Comparison of ENCODE assay signal across 1 cellular context in the genomic region with DNA sequence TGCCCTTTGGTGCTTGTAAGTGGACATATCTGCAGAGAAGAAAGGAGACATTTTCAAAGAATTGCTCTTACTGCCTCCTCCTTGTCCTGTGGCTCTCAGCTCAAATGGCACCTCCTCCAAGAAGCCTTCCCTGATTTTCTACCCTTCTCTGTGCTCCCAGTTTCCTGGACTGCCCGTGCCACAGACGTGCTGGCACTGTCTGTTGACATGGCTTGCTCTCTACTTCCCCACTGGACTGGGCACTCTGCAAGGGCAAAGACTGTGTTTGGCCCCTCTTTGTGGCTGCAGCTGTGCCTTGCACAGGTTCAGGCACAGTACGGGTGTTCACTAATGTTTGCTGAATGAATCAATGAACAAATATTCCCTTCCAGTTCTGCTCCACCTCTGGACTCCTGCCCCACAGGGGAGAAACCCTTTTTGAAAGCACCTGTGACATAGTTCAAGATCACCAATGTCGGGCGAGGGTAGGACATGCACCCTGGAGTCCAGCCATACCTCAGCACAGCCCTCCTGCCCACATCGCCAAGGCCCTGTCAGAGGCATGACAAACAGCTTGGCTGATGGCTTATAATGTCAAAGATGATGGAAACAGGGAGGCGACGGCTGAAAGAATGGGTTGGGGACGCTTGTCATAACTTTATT.
TF ChIP-seq lines count a peak whose summit lies in the region.

No MANE protein-coding gene starts in this region.

TF ChIP-seq in HepG2, 621 proteins besides CTCF, POLR2A, EP300 and RAD21 (continued from another document and continues in another):
- TF ChIP-seq, protein P1, sequence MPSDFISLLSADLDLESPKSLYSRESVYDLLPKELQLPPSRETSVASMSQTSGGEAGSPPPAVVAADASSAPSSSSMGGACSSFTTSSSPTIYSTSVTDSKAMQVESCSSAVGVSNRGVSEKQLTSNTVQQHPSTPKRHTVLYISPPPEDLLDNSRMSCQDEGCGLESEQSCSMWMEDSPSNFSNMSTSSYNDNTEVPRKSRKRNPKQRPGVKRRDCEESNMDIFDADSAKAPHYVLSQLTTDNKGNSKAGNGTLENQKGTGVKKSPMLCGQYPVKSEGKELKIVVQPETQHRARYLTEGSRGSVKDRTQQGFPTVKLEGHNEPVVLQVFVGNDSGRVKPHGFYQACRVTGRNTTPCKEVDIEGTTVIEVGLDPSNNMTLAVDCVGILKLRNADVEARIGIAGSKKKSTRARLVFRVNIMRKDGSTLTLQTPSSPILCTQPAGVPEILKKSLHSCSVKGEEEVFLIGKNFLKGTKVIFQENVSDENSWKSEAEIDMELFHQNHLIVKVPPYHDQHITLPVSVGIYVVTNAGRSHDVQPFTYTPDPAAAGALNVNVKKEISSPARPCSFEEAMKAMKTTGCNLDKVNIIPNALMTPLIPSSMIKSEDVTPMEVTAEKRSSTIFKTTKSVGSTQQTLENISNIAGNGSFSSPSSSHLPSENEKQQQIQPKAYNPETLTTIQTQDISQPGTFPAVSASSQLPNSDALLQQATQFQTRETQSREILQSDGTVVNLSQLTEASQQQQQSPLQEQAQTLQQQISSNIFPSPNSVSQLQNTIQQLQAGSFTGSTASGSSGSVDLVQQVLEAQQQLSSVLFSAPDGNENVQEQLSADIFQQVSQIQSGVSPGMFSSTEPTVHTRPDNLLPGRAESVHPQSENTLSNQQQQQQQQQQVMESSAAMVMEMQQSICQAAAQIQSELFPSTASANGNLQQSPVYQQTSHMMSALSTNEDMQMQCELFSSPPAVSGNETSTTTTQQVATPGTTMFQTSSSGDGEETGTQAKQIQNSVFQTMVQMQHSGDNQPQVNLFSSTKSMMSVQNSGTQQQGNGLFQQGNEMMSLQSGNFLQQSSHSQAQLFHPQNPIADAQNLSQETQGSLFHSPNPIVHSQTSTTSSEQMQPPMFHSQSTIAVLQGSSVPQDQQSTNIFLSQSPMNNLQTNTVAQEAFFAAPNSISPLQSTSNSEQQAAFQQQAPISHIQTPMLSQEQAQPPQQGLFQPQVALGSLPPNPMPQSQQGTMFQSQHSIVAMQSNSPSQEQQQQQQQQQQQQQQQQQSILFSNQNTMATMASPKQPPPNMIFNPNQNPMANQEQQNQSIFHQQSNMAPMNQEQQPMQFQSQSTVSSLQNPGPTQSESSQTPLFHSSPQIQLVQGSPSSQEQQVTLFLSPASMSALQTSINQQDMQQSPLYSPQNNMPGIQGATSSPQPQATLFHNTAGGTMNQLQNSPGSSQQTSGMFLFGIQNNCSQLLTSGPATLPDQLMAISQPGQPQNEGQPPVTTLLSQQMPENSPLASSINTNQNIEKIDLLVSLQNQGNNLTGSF (CRISPR knock-in tag; IDR thresholded peaks at IDR 0.05): no peak
- TF ChIP-seq EHMT2 (IDR thresholded peaks at IDR 0.05; ENCODE audit: borderline replicate concordance, low read depth, low read length) (no peak), ZNF17 (CRISPR knock-in tag; IDR thresholded peaks at IDR 0.05) (no peak), ZNF562 (CRISPR knock-in tag; IDR thresholded peaks at IDR 0.05; ENCODE audit: borderline replicate concordance) (no peak), GTF2F1 (IDR thresholded peaks at IDR 0.05; ENCODE audit: low read length) (no peak), ZSCAN9 (CRISPR knock-in tag; IDR thresholded peaks at IDR 0.05; ENCODE audit: borderline replicate concordance) (no peak), ZNF333 (CRISPR knock-in tag; IDR thresholded peaks at IDR 0.05; ENCODE audit: borderline replicate concordance) (no peak), ZNF678 (CRISPR knock-in tag; IDR thresholded peaks at IDR 0.05) (no peak), TCF12 (IDR thresholded peaks at IDR 0.05) (no peak), TCF12 (CRISPR knock-in tag; IDR thresholded peaks at IDR 0.05) (0 out of 2 replicates have a peak, but pooled peaks have one; percentile 47), ARNT2 (CRISPR knock-in tag; IDR thresholded peaks at IDR 0.05; ENCODE audit: low read depth) (no peak), RBM39 (IDR thresholded peaks at IDR 0.05; ENCODE audit: low read depth, low read length, poor library complexity, severe bottlenecking) (no peak), NCOR1 (IDR thresholded peaks at IDR 0.05; ENCODE audit: borderline replicate concordance, low read length) (no peak), ZSCAN31 (CRISPR knock-in tag; IDR thresholded peaks at IDR 0.05; ENCODE audit: low read depth) (0 out of 2 replicates have a peak, but pooled peaks have one; percentile 53), POLR2AphosphoS5 (IDR thresholded peaks at IDR 0.05; ENCODE audit: low read depth, low read length) (no peak), ZSCAN12 (CRISPR knock-in tag; IDR thresholded peaks at IDR 0.05) (no peak), ZBTB8A (CRISPR knock-in tag; IDR thresholded peaks at IDR 0.05; ENCODE audit: borderline replicate concordance, low read depth) (no peak), PCBP2 (optimal IDR thresholded peaks at IDR 0.05; ENCODE audit: low read depth, low read length, poor library complexity, severe bottlenecking) (no peak), PAX8 (CRISPR knock-in tag; IDR thresholded peaks at IDR 0.05; ENCODE audit: borderline replicate concordance) (no peak), ZNF235 (CRISPR knock-in tag; IDR thresholded peaks at IDR 0.05; ENCODE audit: borderline replicate concordance) (no peak), EEA1 (CRISPR knock-in tag; IDR thresholded peaks at IDR 0.05; ENCODE audit: borderline replicate concordance) (0 out of 2 replicates have a peak, but pooled peaks have one; percentile 24)
- TF ChIP-seq, protein P2, sequence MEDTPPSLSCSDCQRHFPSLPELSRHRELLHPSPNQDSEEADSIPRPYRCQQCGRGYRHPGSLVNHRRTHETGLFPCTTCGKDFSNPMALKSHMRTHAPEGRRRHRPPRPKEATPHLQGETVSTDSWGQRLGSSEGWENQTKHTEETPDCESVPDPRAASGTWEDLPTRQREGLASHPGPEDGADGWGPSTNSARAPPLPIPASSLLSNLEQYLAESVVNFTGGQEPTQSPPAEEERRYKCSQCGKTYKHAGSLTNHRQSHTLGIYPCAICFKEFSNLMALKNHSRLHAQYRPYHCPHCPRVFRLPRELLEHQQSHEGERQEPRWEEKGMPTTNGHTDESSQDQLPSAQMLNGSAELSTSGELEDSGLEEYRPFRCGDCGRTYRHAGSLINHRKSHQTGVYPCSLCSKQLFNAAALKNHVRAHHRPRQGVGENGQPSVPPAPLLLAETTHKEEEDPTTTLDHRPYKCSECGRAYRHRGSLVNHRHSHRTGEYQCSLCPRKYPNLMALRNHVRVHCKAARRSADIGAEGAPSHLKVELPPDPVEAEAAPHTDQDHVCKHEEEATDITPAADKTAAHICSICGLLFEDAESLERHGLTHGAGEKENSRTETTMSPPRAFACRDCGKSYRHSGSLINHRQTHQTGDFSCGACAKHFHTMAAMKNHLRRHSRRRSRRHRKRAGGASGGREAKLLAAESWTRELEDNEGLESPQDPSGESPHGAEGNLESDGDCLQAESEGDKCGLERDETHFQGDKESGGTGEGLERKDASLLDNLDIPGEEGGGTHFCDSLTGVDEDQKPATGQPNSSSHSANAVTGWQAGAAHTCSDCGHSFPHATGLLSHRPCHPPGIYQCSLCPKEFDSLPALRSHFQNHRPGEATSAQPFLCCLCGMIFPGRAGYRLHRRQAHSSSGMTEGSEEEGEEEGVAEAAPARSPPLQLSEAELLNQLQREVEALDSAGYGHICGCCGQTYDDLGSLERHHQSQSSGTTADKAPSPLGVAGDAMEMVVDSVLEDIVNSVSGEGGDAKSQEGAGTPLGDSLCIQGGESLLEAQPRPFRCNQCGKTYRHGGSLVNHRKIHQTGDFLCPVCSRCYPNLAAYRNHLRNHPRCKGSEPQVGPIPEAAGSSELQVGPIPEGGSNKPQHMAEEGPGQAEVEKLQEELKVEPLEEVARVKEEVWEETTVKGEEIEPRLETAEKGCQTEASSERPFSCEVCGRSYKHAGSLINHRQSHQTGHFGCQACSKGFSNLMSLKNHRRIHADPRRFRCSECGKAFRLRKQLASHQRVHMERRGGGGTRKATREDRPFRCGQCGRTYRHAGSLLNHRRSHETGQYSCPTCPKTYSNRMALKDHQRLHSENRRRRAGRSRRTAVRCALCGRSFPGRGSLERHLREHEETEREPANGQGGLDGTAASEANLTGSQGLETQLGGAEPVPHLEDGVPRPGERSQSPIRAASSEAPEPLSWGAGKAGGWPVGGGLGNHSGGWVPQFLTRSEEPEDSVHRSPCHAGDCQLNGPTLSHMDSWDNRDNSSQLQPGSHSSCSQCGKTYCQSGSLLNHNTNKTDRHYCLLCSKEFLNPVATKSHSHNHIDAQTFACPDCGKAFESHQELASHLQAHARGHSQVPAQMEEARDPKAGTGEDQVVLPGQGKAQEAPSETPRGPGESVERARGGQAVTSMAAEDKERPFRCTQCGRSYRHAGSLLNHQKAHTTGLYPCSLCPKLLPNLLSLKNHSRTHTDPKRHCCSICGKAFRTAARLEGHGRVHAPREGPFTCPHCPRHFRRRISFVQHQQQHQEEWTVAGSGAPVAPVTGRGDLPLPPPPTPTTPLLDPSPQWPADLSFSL (CRISPR knock-in tag; IDR thresholded peaks at IDR 0.05): no peak
- TF ChIP-seq, protein P3, sequence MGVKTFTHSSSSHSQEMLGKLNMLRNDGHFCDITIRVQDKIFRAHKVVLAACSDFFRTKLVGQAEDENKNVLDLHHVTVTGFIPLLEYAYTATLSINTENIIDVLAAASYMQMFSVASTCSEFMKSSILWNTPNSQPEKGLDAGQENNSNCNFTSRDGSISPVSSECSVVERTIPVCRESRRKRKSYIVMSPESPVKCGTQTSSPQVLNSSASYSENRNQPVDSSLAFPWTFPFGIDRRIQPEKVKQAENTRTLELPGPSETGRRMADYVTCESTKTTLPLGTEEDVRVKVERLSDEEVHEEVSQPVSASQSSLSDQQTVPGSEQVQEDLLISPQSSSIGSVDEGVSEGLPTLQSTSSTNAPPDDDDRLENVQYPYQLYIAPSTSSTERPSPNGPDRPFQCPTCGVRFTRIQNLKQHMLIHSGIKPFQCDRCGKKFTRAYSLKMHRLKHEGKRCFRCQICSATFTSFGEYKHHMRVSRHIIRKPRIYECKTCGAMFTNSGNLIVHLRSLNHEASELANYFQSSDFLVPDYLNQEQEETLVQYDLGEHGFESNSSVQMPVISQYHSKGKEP (CRISPR knock-in tag; IDR thresholded peaks at IDR 0.05): no peak
- TF ChIP-seq, protein P4, sequence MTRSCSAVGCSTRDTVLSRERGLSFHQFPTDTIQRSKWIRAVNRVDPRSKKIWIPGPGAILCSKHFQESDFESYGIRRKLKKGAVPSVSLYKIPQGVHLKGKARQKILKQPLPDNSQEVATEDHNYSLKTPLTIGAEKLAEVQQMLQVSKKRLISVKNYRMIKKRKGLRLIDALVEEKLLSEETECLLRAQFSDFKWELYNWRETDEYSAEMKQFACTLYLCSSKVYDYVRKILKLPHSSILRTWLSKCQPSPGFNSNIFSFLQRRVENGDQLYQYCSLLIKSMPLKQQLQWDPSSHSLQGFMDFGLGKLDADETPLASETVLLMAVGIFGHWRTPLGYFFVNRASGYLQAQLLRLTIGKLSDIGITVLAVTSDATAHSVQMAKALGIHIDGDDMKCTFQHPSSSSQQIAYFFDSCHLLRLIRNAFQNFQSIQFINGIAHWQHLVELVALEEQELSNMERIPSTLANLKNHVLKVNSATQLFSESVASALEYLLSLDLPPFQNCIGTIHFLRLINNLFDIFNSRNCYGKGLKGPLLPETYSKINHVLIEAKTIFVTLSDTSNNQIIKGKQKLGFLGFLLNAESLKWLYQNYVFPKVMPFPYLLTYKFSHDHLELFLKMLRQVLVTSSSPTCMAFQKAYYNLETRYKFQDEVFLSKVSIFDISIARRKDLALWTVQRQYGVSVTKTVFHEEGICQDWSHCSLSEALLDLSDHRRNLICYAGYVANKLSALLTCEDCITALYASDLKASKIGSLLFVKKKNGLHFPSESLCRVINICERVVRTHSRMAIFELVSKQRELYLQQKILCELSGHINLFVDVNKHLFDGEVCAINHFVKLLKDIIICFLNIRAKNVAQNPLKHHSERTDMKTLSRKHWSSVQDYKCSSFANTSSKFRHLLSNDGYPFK (CRISPR knock-in tag; IDR thresholded peaks at IDR 0.05; ENCODE audit: borderline replicate concordance): peak; percentile 63
- TF ChIP-seq, protein P5, sequence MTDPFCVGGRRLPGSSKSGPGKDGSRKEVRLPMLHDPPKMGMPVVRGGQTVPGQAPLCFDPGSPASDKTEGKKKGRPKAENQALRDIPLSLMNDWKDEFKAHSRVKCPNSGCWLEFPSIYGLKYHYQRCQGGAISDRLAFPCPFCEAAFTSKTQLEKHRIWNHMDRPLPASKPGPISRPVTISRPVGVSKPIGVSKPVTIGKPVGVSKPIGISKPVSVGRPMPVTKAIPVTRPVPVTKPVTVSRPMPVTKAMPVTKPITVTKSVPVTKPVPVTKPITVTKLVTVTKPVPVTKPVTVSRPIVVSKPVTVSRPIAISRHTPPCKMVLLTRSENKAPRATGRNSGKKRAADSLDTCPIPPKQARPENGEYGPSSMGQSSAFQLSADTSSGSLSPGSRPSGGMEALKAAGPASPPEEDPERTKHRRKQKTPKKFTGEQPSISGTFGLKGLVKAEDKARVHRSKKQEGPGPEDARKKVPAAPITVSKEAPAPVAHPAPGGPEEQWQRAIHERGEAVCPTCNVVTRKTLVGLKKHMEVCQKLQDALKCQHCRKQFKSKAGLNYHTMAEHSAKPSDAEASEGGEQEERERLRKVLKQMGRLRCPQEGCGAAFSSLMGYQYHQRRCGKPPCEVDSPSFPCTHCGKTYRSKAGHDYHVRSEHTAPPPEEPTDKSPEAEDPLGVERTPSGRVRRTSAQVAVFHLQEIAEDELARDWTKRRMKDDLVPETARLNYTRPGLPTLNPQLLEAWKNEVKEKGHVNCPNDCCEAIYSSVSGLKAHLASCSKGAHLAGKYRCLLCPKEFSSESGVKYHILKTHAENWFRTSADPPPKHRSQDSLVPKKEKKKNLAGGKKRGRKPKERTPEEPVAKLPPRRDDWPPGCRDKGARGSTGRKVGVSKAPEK (CRISPR knock-in tag; IDR thresholded peaks at IDR 0.05; ENCODE audit: borderline replicate concordance): peak; percentile 71; the same call in 1 of the 2 replicates
- TF ChIP-seq, protein P6, sequence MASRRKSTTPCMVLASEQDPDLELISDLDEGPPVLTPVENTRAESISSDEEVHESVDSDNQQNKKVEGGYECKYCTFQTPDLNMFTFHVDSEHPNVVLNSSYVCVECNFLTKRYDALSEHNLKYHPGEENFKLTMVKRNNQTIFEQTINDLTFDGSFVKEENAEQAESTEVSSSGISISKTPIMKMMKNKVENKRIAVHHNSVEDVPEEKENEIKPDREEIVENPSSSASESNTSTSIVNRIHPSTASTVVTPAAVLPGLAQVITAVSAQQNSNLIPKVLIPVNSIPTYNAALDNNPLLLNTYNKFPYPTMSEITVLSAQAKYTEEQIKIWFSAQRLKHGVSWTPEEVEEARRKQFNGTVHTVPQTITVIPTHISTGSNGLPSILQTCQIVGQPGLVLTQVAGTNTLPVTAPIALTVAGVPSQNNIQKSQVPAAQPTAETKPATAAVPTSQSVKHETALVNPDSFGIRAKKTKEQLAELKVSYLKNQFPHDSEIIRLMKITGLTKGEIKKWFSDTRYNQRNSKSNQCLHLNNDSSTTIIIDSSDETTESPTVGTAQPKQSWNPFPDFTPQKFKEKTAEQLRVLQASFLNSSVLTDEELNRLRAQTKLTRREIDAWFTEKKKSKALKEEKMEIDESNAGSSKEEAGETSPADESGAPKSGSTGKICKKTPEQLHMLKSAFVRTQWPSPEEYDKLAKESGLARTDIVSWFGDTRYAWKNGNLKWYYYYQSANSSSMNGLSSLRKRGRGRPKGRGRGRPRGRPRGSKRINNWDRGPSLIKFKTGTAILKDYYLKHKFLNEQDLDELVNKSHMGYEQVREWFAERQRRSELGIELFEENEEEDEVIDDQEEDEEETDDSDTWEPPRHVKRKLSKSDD (CRISPR knock-in tag; IDR thresholded peaks at IDR 0.05; ENCODE audit: low read depth): no peak
